ENCODE assay signal across 12 cellular contexts in the genomic region with DNA sequence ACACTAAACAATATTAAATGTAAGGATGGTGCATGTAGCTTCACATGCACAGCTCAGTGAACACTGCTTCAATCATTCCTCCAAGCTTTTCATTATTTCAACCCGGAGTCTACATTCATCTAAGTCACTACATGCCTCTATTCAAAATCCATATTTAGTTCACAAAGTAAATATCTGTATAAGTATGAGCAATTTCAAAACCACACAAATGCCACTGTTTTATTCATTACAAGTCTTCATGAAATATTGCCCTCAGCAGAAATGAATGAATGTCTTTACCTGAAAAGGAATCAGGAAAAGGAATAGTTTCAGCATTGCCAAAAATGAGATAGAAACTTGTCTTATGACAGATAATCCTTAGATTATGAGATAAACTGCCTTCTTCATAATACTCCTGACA.
DNase-seq lines count a peak whose midpoint lies in the region; ATAC-seq and TF ChIP-seq lines count a peak whose summit lies in the region.
"Had no signal": no experiment of that assay in that cellular context is flagged by ENCODE, and none has a peak within 500 bp of the region (broad histone marks: within the 10 kb centered on the region; RNA-seq: fewer than 3 reads in every experiment).

No MANE protein-coding gene starts in this region.

- no peaks in the 10 kb centered on the region for H3K9me2 ChIP-seq in HCT116 (ENCODE audit: insufficient read depth)
- H3K9me2 ChIP-seq: SK-N-SH had no signal

- POLR2A ChIA-PET in HCT116 (lab: Charles Lee), result interaction anchor here (0.7 kb wide), 1 partner anchor 32 kb away, joined by 3 read pairs; no protein-coding TSS in a partner anchor

- H3K27me3 ChIP-seq in HCT116 (ENCODE audit: insufficient read depth, low read length) (no peaks in the 10 kb centered on the region), esophagus squamous epithelium (no peaks in the 10 kb centered on the region), suprapubic skin (no peaks in the 10 kb centered on the region)

- no peak for DNase-seq in HCT116 (ENCODE audit: low read depth, low spot score)
- DNase-seq in SK-N-MC (ENCODE audit: low read depth, low spot score), result no peak
- DNase-seq in esophagus squamous epithelium (lab: John Stamatoyannopoulos, UW), result no peak
- DNase-seq in suprapubic skin (ENCODE audit: low spot score in 2 of 2), result no peak
- no peak for DNase-seq in NCI-H1417 (lab: John Stamatoyannopoulos, UW)
- no peak for DNase-seq in NCI-H187 treated with DMSO at 0.1 percent for 48 hours (lab: John Stamatoyannopoulos, UW)
- DNase-seq: CD4-positive, alpha-beta T cell; NCI-H1436 treated with DMSO at 0.1 percent for 48 hours had no signal

- no peaks in the 10 kb centered on the region for H4K20me1 ChIP-seq in HCT116 (ENCODE audit: insufficient read depth)

- TF ChIP-seq CTCF in HCT116 (IDR thresholded peaks at IDR 0.05 in 2 of 3, conservative IDR thresholded peaks at IDR 0.05 in 1 of 3; ENCODE audit: borderline replicate concordance in 1 of 3, insufficient read depth in 1 of 3, low read depth in 2 of 3, low read length in 2 of 3), result no peak
- no peak for TF ChIP-seq CTCF in esophagus squamous epithelium (IDR thresholded peaks at IDR 0.05)
- no peak for TF ChIP-seq CTCF in suprapubic skin (IDR thresholded peaks at IDR 0.05)

- peak overlapping the region; percentile 41 for H3K4me2 ChIP-seq in HCT116 (ENCODE audit: low read length)
- H3K4me2 ChIP-seq: SK-N-SH had no signal

- intact Hi-C loops in HCT116 (cut with micrococcal nuclease), result loop anchor here (5.0 to 10.0 kb wide), 8 partner anchors 256 to 682 kb away; partner anchors contain the start of genes SCAF11, SLC38A1 and SLC38A2
- intact Hi-C loops in esophagus squamous epithelium (cut with DNase I), result loop anchor here (5.0 kb wide), 1 partner anchor 256 kb away; no protein-coding TSS in a partner anchor

- ATAC-seq in HCT116 (no peak), GM18858 (IDR thresholded peaks at IDR 0.05; ENCODE audit: unreplicated experiment) (no peak)

- no peak for TF ChIP-seq EP300 in suprapubic skin (IDR thresholded peaks at IDR 0.05)

- no peaks in the 10 kb centered on the region for H3K9me3 ChIP-seq in HCT116 (ENCODE audit: control insufficient read depth in 1 of 2, insufficient read depth in 1 of 2, low read depth in 1 of 2, low read length in 2 of 2)
- H3K9me3 ChIP-seq in SK-N-MC (ENCODE audit: low read depth, low read length), result no peaks in the 10 kb centered on the region
- H3K9me3 ChIP-seq in esophagus squamous epithelium, result no peaks in the 10 kb centered on the region
- no peaks in the 10 kb centered on the region for H3K9me3 ChIP-seq in suprapubic skin
- H3K9me3 ChIP-seq: BE2C, HAP-1, SK-N-SH had no signal

- H3K4me1 ChIP-seq in HCT116 (ENCODE audit: control insufficient read depth in 1 of 2, insufficient read depth in 2 of 2, low read length in 2 of 2), result peaks cover 42 to 44% of the 10 kb centered on the region in 2 experiments
- peaks cover 12 to 56% (median 17%) of the 10 kb centered on the region in 3 donors for H3K4me1 ChIP-seq in esophagus squamous epithelium
- H3K4me1 ChIP-seq in suprapubic skin, result peaks cover 39% of the 10 kb centered on the region
- H3K4me1 ChIP-seq: BE2C, HAP-1 had no signal

- H3K36me3 ChIP-seq in HCT116 (ENCODE audit: control insufficient read depth in 1 of 2, insufficient read depth in 2 of 2, low read length in 2 of 2) (no peaks in the 10 kb centered on the region), SK-N-MC (ENCODE audit: insufficient read depth, low read length) (no peaks in the 10 kb centered on the region), esophagus squamous epithelium (no peaks in the 10 kb centered on the region), suprapubic skin (no peaks in the 10 kb centered on the region)
- H3K36me3 ChIP-seq: BE2C, HAP-1 had no signal

- H3K27ac ChIP-seq in HCT116 (ENCODE audit: low read depth, low read length) (no peak overlapping the region; the same call in 1 of the 2 replicates), SK-N-MC (peak overlapping the region; percentile 3; the same call in 1 of the 2 replicates), esophagus squamous epithelium (peak overlapping the region; percentile 61 to 89 (median 86)), suprapubic skin (peak overlapping the region; percentile 7)

- H3K9ac ChIP-seq in HCT116 (ENCODE audit: low read length) (0 out of 2 replicates have a peak overlapping the region, but pooled peaks have one; percentile 16), SK-N-MC (ENCODE audit: insufficient read length) (no peak overlapping the region)
- H3K9ac ChIP-seq: SK-N-SH had no signal

- TSS peak; percentile 1 for BruUV-seq in HCT116 (replicated peaks; lab: Mats Ljungman, UMichigan)

- TF ChIP-seq RAD21 in HCT116 (IDR thresholded peaks at IDR 0.05; ENCODE audit: low read depth), result no peak

- no peaks in the 10 kb centered on the region for H3K79me2 ChIP-seq in HCT116 (ENCODE audit: insufficient read depth, low read length)

- RAD21 ChIA-PET in HCT116 (lab: Charles Lee; ENCODE audit: low non-redundant PET in 1 of 2, low total read pairs in 2 of 2, uncharacterized antibody in 2 of 2, unreplicated experiment in 2 of 2), result interaction anchor here in 1 of 2 experiments (0.6 kb wide), 1 partner anchor 551 kb away, joined by 3 read pairs; no protein-coding TSS in a partner anchor

- H2AFZ ChIP-seq in HCT116 (ENCODE audit: low read depth, low read length, poor library complexity, severe bottlenecking), result no peak overlapping the region

- no peak for TF ChIP-seq POLR2A in HCT116 (IDR thresholded peaks at IDR 0.05; ENCODE audit: borderline replicate concordance, extremely low read depth, insufficient read depth, insufficient read length)
- TF ChIP-seq POLR2A in esophagus squamous epithelium (IDR thresholded peaks at IDR 0.05), result no peak
- no peak for TF ChIP-seq POLR2A in suprapubic skin (IDR thresholded peaks at IDR 0.05)

- CTCF ChIA-PET in HCT116 (lab: Charles Lee), result interaction anchor here (1.0 to 2.7 kb wide), 9 partner anchors 10 to 345 kb away, joined by 3 to 9 read pairs (median 4); no protein-coding TSS in a partner anchor

- 23 to 39% methylated on average over 1 of the region's 1 CpG for WGBS in esophagus squamous epithelium, 2 donors
- 27% methylated on average over 1 of the region's 1 CpG for WGBS in suprapubic skin

- H3K4me3 ChIP-seq in HCT116 (replicated peaks in 1 of 2; ENCODE audit: low read depth in 1 of 2, low read length in 2 of 2) (no peak overlapping the region), SK-N-MC (no peak overlapping the region), esophagus squamous epithelium (peak overlapping the region in 1 of 4 donors; percentile 12), suprapubic skin (no peak overlapping the region)
- H3K4me3 ChIP-seq: HAP-1 had no signal

TF ChIP-seq in HCT116, 20 proteins besides CTCF, POLR2A, EP300 and RAD21:
- TF ChIP-seq JUND (IDR thresholded peaks at IDR 0.05) (no peak), EZH2phosphoT487 (IDR thresholded peaks at IDR 0.05; ENCODE audit: borderline replicate concordance) (no peak), CBX3 (IDR thresholded peaks at IDR 0.05; ENCODE audit: low read depth) (no peak), ELF1 (IDR thresholded peaks at IDR 0.05; ENCODE audit: borderline replicate concordance, low read depth) (no peak), SRF (IDR thresholded peaks at IDR 0.05; ENCODE audit: low read depth) (no peak), TCF7L2 (IDR thresholded peaks at IDR 0.05; ENCODE audit: borderline replicate concordance, extremely low read depth, insufficient read depth, insufficient read length) (no peak), EZH2 (IDR thresholded peaks at IDR 0.05) (no peak)
- TF ChIP-seq, protein P1, sequence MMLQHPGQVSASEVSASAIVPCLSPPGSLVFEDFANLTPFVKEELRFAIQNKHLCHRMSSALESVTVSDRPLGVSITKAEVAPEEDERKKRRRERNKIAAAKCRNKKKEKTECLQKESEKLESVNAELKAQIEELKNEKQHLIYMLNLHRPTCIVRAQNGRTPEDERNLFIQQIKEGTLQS (IDR thresholded peaks at IDR 0.05), result no peak
